In the genomic region with DNA sequence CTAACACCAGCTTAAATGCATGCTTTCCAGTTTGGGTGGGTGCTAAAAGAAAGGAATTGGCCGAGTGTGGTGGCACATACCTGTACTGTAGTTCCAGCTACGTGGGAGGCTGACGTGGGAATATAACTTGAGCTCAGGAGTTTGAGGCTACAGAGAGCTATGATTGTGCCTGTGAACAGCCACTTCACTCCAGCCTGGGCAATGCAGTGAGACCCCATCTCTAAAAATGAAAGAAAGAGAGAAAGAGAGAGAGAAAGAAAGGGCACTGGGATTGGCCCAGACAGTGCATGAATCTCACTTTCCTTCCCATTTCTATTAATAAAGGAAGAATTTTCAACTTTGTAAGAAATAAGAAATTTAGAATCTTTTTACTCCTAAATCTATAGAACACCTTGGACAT, we compare ENCODE assay signal across 21 cellular contexts.
"Had no signal": no experiment of that assay in that cellular context is flagged by ENCODE, and none has a peak within 500 bp of the region (broad histone marks: within the 10 kb centered on the region; RNA-seq: fewer than 3 reads in every experiment).

No MANE protein-coding gene starts in this region.

- H3K36me3 Mint-ChIP-seq: naive thymus-derived CD4-positive, alpha-beta T cell had no signal

- H3K4me1 Mint-ChIP-seq: naive thymus-derived CD4-positive, alpha-beta T cell had no signal

- H3K4me3 ChIP-seq: colonic mucosa, esophagus squamous epithelium, gastrocnemius medialis, heart right ventricle, left lung, lower lobe of right lung had no signal

- H3K9me3 ChIP-seq: colonic mucosa, esophagus squamous epithelium, gastrocnemius medialis, heart right ventricle, left lung, lower lobe of right lung had no signal

- H3K27me3 ChIP-seq: colonic mucosa, gastrocnemius medialis, heart right ventricle, left lung had no signal

- H3K4me3 Mint-ChIP-seq: effector memory CD8-positive, alpha-beta T cell; endodermal cell; naive thymus-derived CD4-positive, alpha-beta T cell had no signal

- H3K27ac Mint-ChIP-seq: effector memory CD8-positive, alpha-beta T cell; endodermal cell; naive thymus-derived CD4-positive, alpha-beta T cell had no signal

- H3K27ac ChIP-seq: colonic mucosa, epithelial cell of prostate, esophagus squamous epithelium, gastrocnemius medialis, heart right ventricle, lower lobe of right lung had no signal

- DNase-seq: colonic mucosa; cortex of kidney; effector CD8-positive, alpha-beta T cell; effector memory CD8-positive, alpha-beta T cell; endodermal cell; erythroblast; esophagus squamous epithelium; foreskin fibroblast; foreskin melanocyte; gastrocnemius medialis; glutamatergic neuron; head of caudate nucleus; heart right ventricle; hippocampal formation; left cardiac atrium; left lung; left ventricle myocardium superior; lower lobe of right lung; midbrain; naive thymus-derived CD4-positive, alpha-beta T cell had no signal

- H3K36me3 ChIP-seq: colonic mucosa, esophagus squamous epithelium, gastrocnemius medialis, heart right ventricle, left lung, lower lobe of right lung had no signal

- H3K9me3 Mint-ChIP-seq: effector memory CD8-positive, alpha-beta T cell; endodermal cell had no signal

- H3K4me1 ChIP-seq: colonic mucosa, lower lobe of right lung had no signal
